In genomic region chr10:6918305-6918704, GRCh38 we compare ENCODE assay signal across 8 cellular contexts.
A peak's percentile ranks its signal among the peaks of the same experiment; 100 is the strongest.
DNase-seq lines count a peak whose midpoint lies in the region; ATAC-seq and TF ChIP-seq lines count a peak whose summit lies in the region.

No MANE protein-coding gene starts in this region.

- H3K4me3 ChIP-seq in kidney epithelial cell (ENCODE audit: low read depth, low read length): no peak overlapping the region

- no peaks in the 10 kb centered on the region for H3K27me3 ChIP-seq in kidney epithelial cell (ENCODE audit: control insufficient read depth, insufficient read depth, low read length)

- TF ChIP-seq CTCF in kidney epithelial cell (IDR thresholded peaks at IDR 0.05; ENCODE audit: insufficient read depth, low read length, poor library complexity, severe bottlenecking): peak; percentile 35

- ATAC-seq in GM18502 (IDR thresholded peaks at IDR 0.05; ENCODE audit: poor library complexity, unreplicated experiment) (peak; percentile 44), GM18498 (IDR thresholded peaks at IDR 0.05; ENCODE audit: unreplicated experiment) (no peak)

- DNase-seq in OCI-M1 (lab: John Stamatoyannopoulos, UW): peak; percentile 17
- peak; percentile 87 for DNase-seq in activated effector memory CD4-positive, alpha-beta T cell treated with anti-CD3 and anti-CD28 coated beads, Interleukin-2, amount 50 U/mL, for 16 hours
- no peak for DNase-seq in kidney epithelial cell (ENCODE audit: low read depth)
- DNase-seq in stimulated activated CD8-positive, alpha-beta memory T cell treated with anti-CD3 and anti-CD28 coated beads, Interleukin-4, amount 100 ng/mL, for 4 hours (ENCODE audit: low read depth in 2 of 2, low spot score in 1 of 2): peak; percentile 51 to 72
- no peak for DNase-seq in RKO (ENCODE audit: low spot score)
- DNase-seq in COR-L47 (lab: John Stamatoyannopoulos, UW): no peak

- H3K36me3 ChIP-seq in kidney epithelial cell (ENCODE audit: control insufficient read depth, insufficient read depth, low read length): no peaks in the 10 kb centered on the region

Comparison
In these comparisons a context has a peak if more than half of its experiments do, and no peak if none do; other contexts are left out.
1. DNase-seq: peak in OCI-M1 (single experiment), activated effector memory CD4-positive, alpha-beta T cell treated with anti-CD3 and anti-CD28 coated beads, Interleukin-2, amount 50 U/mL, for 16 hours (single experiment) and stimulated activated CD8-positive, alpha-beta memory T cell treated with anti-CD3 and anti-CD28 coated beads, Interleukin-4, amount 100 ng/mL, for 4 hours (2 of 2); none in kidney epithelial cell (single experiment), RKO (single experiment) and COR-L47 (single experiment).